In the genomic region with DNA sequence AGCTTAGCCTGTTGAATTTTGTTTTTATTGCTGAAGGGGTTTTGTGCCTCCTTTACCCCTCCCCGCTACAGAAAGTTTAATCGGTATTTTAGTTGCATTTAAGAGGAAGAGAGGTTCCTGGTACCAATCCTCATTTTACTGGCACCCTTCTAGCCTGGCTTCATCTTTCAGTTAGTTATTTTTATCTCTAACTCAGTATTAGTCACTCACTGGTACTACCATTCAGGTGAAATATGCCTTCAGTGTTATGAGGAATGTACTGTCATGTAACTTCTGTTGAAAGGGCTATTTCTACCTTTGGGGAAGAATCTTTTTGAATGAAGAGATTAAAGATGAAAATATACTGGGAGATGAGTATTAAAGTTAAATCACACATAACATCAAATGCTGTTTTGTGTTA, we compare ENCODE assay signal across 1 cellular context.
TF ChIP-seq lines count a peak whose summit lies in the region.

No MANE protein-coding gene starts in this region.

TF ChIP-seq in SK-N-SH, 30 proteins besides CTCF, POLR2A, EP300 and RAD21 (continued from another document):
- TF ChIP-seq, protein P1, sequence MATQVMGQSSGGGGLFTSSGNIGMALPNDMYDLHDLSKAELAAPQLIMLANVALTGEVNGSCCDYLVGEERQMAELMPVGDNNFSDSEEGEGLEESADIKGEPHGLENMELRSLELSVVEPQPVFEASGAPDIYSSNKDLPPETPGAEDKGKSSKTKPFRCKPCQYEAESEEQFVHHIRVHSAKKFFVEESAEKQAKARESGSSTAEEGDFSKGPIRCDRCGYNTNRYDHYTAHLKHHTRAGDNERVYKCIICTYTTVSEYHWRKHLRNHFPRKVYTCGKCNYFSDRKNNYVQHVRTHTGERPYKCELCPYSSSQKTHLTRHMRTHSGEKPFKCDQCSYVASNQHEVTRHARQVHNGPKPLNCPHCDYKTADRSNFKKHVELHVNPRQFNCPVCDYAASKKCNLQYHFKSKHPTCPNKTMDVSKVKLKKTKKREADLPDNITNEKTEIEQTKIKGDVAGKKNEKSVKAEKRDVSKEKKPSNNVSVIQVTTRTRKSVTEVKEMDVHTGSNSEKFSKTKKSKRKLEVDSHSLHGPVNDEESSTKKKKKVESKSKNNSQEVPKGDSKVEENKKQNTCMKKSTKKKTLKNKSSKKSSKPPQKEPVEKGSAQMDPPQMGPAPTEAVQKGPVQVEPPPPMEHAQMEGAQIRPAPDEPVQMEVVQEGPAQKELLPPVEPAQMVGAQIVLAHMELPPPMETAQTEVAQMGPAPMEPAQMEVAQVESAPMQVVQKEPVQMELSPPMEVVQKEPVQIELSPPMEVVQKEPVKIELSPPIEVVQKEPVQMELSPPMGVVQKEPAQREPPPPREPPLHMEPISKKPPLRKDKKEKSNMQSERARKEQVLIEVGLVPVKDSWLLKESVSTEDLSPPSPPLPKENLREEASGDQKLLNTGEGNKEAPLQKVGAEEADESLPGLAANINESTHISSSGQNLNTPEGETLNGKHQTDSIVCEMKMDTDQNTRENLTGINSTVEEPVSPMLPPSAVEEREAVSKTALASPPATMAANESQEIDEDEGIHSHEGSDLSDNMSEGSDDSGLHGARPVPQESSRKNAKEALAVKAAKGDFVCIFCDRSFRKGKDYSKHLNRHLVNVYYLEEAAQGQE (IDR thresholded peaks at IDR 0.05; ENCODE audit: low read depth, low read length), result no peak
- TF ChIP-seq NFIC (IDR thresholded peaks at IDR 0.05; ENCODE audit: borderline replicate concordance) (no peak), MEF2A (IDR thresholded peaks at IDR 0.05; ENCODE audit: borderline replicate concordance, low read depth) (0 out of 2 replicates have a peak, but pooled peaks have one; percentile 22), GATA2 (CRISPR knock-in tag; IDR thresholded peaks at IDR 0.05) (no peak)
- TF ChIP-seq, protein P2, sequence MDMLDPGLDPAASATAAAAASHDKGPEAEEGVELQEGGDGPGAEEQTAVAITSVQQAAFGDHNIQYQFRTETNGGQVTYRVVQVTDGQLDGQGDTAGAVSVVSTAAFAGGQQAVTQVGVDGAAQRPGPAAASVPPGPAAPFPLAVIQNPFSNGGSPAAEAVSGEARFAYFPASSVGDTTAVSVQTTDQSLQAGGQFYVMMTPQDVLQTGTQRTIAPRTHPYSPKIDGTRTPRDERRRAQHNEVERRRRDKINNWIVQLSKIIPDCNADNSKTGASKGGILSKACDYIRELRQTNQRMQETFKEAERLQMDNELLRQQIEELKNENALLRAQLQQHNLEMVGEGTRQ (IDR thresholded peaks at IDR 0.05; ENCODE audit: borderline replicate concordance, low read depth, low read length), result no peak
TF ChIP-seq in SK-N-SH: peak in this region for 1.
